Comparison of ENCODE assay signal across 8 cellular contexts in the genomic region with DNA sequence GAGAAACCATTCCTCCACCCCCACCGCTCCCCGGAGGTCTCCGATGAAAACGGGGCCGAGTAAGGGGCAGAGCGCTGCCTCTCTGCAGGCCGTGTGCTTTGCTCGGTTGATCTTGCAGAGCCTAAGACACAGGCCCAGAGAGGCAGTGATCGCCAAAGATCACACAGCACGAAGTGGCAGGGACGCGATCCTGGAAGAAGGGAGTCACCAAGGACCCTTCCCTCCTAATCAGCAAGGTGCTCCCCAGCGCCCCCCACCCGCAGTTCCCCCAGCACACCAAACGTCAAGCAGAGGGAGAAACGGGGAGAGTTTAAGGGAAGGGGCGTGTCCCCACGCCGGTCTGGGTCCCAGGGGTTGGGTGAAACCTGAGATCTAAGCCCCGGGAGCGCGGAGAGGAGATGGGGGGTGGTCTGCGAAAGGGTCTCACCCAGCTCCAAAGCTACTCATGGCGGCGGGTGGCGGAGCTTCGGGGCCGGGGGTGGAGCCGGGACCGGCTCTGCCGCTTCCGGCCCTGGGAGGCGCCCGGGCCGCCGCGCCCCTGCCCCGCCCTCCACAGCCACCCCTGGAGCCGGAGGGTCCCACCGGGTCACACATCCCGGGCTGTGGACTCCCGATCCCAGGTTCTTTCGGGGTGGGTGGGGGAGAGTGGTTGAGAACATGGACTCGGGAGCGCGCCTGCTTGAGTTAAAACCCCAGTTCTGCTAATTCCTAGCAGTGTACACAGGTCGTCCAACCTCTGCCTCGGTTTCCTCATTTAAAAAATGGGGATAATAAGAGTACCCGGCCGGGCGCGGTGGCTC. TPM values are rescaled to one million over a fixed set of nuclear protein-coding genes. Genes with fewer than 3 reads are reported as not detected.
DNase-seq lines count a peak whose midpoint lies in the region; ATAC-seq and TF ChIP-seq lines count a peak whose summit lies in the region.

A gene with protein sequence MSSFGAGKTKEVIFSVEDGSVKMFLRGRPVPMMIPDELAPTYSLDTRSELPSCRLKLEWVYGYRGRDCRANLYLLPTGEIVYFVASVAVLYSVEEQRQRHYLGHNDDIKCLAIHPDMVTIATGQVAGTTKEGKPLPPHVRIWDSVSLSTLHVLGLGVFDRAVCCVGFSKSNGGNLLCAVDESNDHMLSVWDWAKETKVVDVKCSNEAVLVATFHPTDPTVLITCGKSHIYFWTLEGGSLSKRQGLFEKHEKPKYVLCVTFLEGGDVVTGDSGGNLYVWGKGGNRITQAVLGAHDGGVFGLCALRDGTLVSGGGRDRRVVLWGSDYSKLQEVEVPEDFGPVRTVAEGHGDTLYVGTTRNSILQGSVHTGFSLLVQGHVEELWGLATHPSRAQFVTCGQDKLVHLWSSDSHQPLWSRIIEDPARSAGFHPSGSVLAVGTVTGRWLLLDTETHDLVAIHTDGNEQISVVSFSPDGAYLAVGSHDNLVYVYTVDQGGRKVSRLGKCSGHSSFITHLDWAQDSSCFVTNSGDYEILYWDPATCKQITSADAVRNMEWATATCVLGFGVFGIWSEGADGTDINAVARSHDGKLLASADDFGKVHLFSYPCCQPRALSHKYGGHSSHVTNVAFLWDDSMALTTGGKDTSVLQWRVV (minus strand): TSS at position 468 of the 800 bp plus-strand sequence. CDS start 21 bp downstream, at position 447.

- H3K4me1 Mint-ChIP-seq in CD4-positive, CD25-positive, alpha-beta regulatory T cell = peaks cover 13 to 57% (median 26%) of the 10 kb centered on the region in 4 donors
- peaks cover 43% of the 10 kb centered on the region for H3K4me1 Mint-ChIP-seq in HFFc6 (ENCODE audit: low read depth)
- peaks cover 25% of the 10 kb centered on the region for H3K4me1 Mint-ChIP-seq in T-helper 1 cell treated with Interleukin-12 subunit alpha and Interleukin-12 subunit beta and Interleukin-4 antibody, amounts not matched to agents 30 μg/mL and 1 μg/mL, for 36 hours (ENCODE audit: low read depth)

- peaks cover 49% of the 10 kb centered on the region for H3K4me1 ChIP-seq in CD4-positive, CD25-positive, alpha-beta regulatory T cell (ENCODE audit: control insufficient read depth, insufficient read depth, low read length, poor library complexity, severe bottlenecking)
- peaks cover 15% of the 10 kb centered on the region for H3K4me1 ChIP-seq in iPS-15b (ENCODE audit: control insufficient read depth, insufficient read depth, low read length)

- peaks cover 3% of the 10 kb centered on the region for H3K36me3 Mint-ChIP-seq in CD4-positive, CD25-positive, alpha-beta regulatory T cell
- H3K36me3 Mint-ChIP-seq in HFFc6 (ENCODE audit: low read depth) = peaks cover 18% of the 10 kb centered on the region
- peaks cover 12% of the 10 kb centered on the region for H3K36me3 Mint-ChIP-seq in T-helper 1 cell treated with Interleukin-12 subunit alpha and Interleukin-12 subunit beta and Interleukin-4 antibody, amounts not matched to agents 30 μg/mL and 1 μg/mL, for 36 hours (ENCODE audit: low read depth)

- H3K4me3 Mint-ChIP-seq in CD4-positive, CD25-positive, alpha-beta regulatory T cell = peak within 1 kb of the TSS; percentile 91 to 98 (median 94)
- peak within 1 kb of the TSS; percentile 97 for H3K4me3 Mint-ChIP-seq in HFFc6
- H3K4me3 Mint-ChIP-seq in T-helper 1 cell treated with Interleukin-12 subunit alpha and Interleukin-12 subunit beta and Interleukin-4 antibody, amounts not matched to agents 30 μg/mL and 1 μg/mL, for 36 hours = peak within 1 kb of the TSS; percentile 96

- H3K27ac Mint-ChIP-seq in CD4-positive, CD25-positive, alpha-beta regulatory T cell = peak within 1 kb of the TSS; percentile 71 to 95 (median 90)
- peak within 1 kb of the TSS; percentile 91 for H3K27ac Mint-ChIP-seq in HFFc6
- H3K27ac Mint-ChIP-seq in T-helper 1 cell treated with Interleukin-12 subunit alpha and Interleukin-12 subunit beta and Interleukin-4 antibody, amounts not matched to agents 30 μg/mL and 1 μg/mL, for 36 hours = peak within 1 kb of the TSS; percentile 85

- no peaks in the 10 kb centered on the region for H3K36me3 ChIP-seq in CD4-positive, CD25-positive, alpha-beta regulatory T cell (ENCODE audit: control insufficient read depth, insufficient read depth, low read length)
- no peaks in the 10 kb centered on the region for H3K36me3 ChIP-seq in iPS-15b (ENCODE audit: control insufficient read depth, insufficient read depth, low read length)

- peak; percentile 44 to 73 (median 50) for DNase-seq in CD4-positive, CD25-positive, alpha-beta regulatory T cell
- no peak for DNase-seq in HFFc6
- DNase-seq in astrocyte of the hippocampus (ENCODE audit: low read depth, low spot score) = peak; percentile 68
- DNase-seq in anterior cingulate cortex (lab: John Stamatoyannopoulos, UW) = no peak

- peak; percentile 36 to 45 for ATAC-seq in CD4-positive, CD25-positive, alpha-beta regulatory T cell (ENCODE audit: low read depth in 2 of 2)
- ATAC-seq in HG03095 (IDR thresholded peaks at IDR 0.05; ENCODE audit: unreplicated experiment) = no peak

- peak; percentile 55 for TF ChIP-seq CTCF in HFFc6 (IDR thresholded peaks at IDR 0.05)

- H3K4me3 ChIP-seq in CD4-positive, CD25-positive, alpha-beta regulatory T cell (ENCODE audit: low read depth, low read length) = peak within 1 kb of the TSS; percentile 70
- H3K4me3 ChIP-seq in iPS-15b (ENCODE audit: low read depth, low read length) (peak within 1 kb of the TSS; percentile 77), skin epidermis (peak within 1 kb of the TSS; percentile 46 to 72 (median 64))

- peaks cover 4% of the 10 kb centered on the region for H3K27me3 Mint-ChIP-seq in CD4-positive, CD25-positive, alpha-beta regulatory T cell
- H3K27me3 Mint-ChIP-seq in HFFc6 (ENCODE audit: insufficient read depth) = peaks cover 2% of the 10 kb centered on the region
- peaks cover 4% of the 10 kb centered on the region for H3K27me3 Mint-ChIP-seq in T-helper 1 cell treated with Interleukin-12 subunit alpha and Interleukin-12 subunit beta and Interleukin-4 antibody, amounts not matched to agents 30 μg/mL and 1 μg/mL, for 36 hours (ENCODE audit: low read depth)

- H3K27me3 ChIP-seq in CD4-positive, CD25-positive, alpha-beta regulatory T cell (ENCODE audit: control insufficient read depth, insufficient read depth, low read length) = no peaks in the 10 kb centered on the region
- H3K27me3 ChIP-seq in iPS-15b (ENCODE audit: control insufficient read depth, insufficient read depth, low read length) = peaks cover 1% of the 10 kb centered on the region

- no peaks in the 10 kb centered on the region for H3K9me3 Mint-ChIP-seq in CD4-positive, CD25-positive, alpha-beta regulatory T cell
- H3K9me3 Mint-ChIP-seq in HFFc6 = peaks cover 6% of the 10 kb centered on the region; the same call in 1 of the 2 replicates
- H3K9me3 Mint-ChIP-seq in T-helper 1 cell treated with Interleukin-12 subunit alpha and Interleukin-12 subunit beta and Interleukin-4 antibody, amounts not matched to agents 30 μg/mL and 1 μg/mL, for 36 hours = no peaks in the 10 kb centered on the region

- peak within 1 kb of the TSS; percentile 54 for H3K9ac ChIP-seq in iPS-15b (ENCODE audit: low read depth, low read length)

- peak within 1 kb of the TSS; percentile 66 for H3K27ac ChIP-seq in CD4-positive, CD25-positive, alpha-beta regulatory T cell (ENCODE audit: insufficient read depth, low read length, poor library complexity, severe bottlenecking)
- H3K27ac ChIP-seq in skin epidermis = peak within 1 kb of the TSS in 20 of 21 experiments; percentile 62 to 88 (median 81)

- H3K9me3 ChIP-seq in CD4-positive, CD25-positive, alpha-beta regulatory T cell (ENCODE audit: control insufficient read depth in 2 of 2, low read length in 2 of 2) = no peaks in the 10 kb centered on the region
- H3K9me3 ChIP-seq in iPS-15b (ENCODE audit: control insufficient read depth, insufficient read depth, low read length) = no peaks in the 10 kb centered on the region

RNA-seq across cellular contexts. Expression of the gene that starts here (rescaled TPM):
- 90.0 TPM for total RNA-seq in CD4-positive, CD25-positive, alpha-beta regulatory T cell
- 10 to 100 TPM; 15.1 to 23.8 (median 18.3) TPM for polyA plus RNA-seq in CD4-positive, CD25-positive, alpha-beta regulatory T cell
- 10 to 100 TPM; 57.8 to 71.2 (median 64.7) TPM for total RNA-seq in HFFc6 (2021; fragmentation: NEBNext Ultra II Directional; extraction: Animal tissue kit (Norgen Biotek cat#: 25700))

Comparison
In these comparisons a context has a peak if more than half of its experiments do, and no peak if none do; other contexts are left out.
1. DNase-seq: peak in CD4-positive, CD25-positive, alpha-beta regulatory T cell (3 of 3) and astrocyte of the hippocampus (single experiment); none in HFFc6 (single experiment) and anterior cingulate cortex (0 of 58).
2. Peak in every context shown above with its lines, with median percentiles within 50 percentile points of each other: H3K4me3 ChIP-seq, H3K27ac Mint-ChIP-seq and H3K4me3 Mint-ChIP-seq.